9 cellular contexts compared by ENCODE assay signal in genomic region chr3:32817561-32818430, GRCh38. TPM values are rescaled to one million over a fixed set of nuclear protein-coding genes. Genes with fewer than 3 reads are reported as not detected.
DNase-seq lines count a peak whose midpoint lies in the region; ATAC-seq and TF ChIP-seq lines count a peak whose summit lies in the region.
"Had no signal": no experiment of that assay in that cellular context is flagged by ENCODE, and none has a peak within 500 bp of the region (broad histone marks: within the 10 kb centered on the region; RNA-seq: fewer than 3 reads in every experiment).

Gene TRIM71, plus strand, starts transcription at chr3:32817997. Its CDS starts 84 bp downstream, at chr3:32818081.

- intact Hi-C loops in vagina (cut with DNase I) = no loop called here

- peaks cover 12% of the 10 kb centered on the region for H3K27me3 ChIP-seq in CD8-positive, alpha-beta memory T cell (ENCODE audit: insufficient read depth, low read length, poor library complexity, severe bottlenecking)
- H3K27me3 ChIP-seq in HUES6 (ENCODE audit: control insufficient read depth, insufficient read depth, low read length) = no peaks in the 10 kb centered on the region
- H3K27me3 ChIP-seq in mononuclear cell (ENCODE audit: insufficient read depth, low read length) = peaks cover 47% of the 10 kb centered on the region
- H3K27me3 ChIP-seq in vagina = peaks cover 12% of the 10 kb centered on the region

- H3K4me3 Mint-ChIP-seq in CD8-positive, alpha-beta memory T cell = peak within 1 kb of the TSS in 6 of 7 donors; percentile 45 to 85 (median 61)
- peak within 1 kb of the TSS; percentile 91 to 94 (median 93) for H3K4me3 Mint-ChIP-seq in brain

- peaks cover 33 to 43% of the 10 kb centered on the region in 2 donors for H3K27me3 Mint-ChIP-seq in CD8-positive, alpha-beta memory T cell
- H3K27me3 Mint-ChIP-seq in brain = peaks cover 71% of the 10 kb centered on the region

- peaks cover 12 to 37% (median 19%) of the 10 kb centered on the region in 3 donors for H3K4me1 Mint-ChIP-seq in CD8-positive, alpha-beta memory T cell
- peaks cover 58% of the 10 kb centered on the region for H3K4me1 Mint-ChIP-seq in brain

- CTCF ChIA-PET in CD8-positive, alpha-beta memory T cell (lab: Charles Lee) = no interaction called here

- H3K36me3 Mint-ChIP-seq in CD8-positive, alpha-beta memory T cell = no peaks in the 10 kb centered on the region
- H3K36me3 Mint-ChIP-seq in brain = peaks cover 12% of the 10 kb centered on the region

- TF ChIP-seq POLR2A in vagina (IDR thresholded peaks at IDR 0.05) = no peak

- no peaks in the 10 kb centered on the region for H3K4me1 ChIP-seq in CD8-positive, alpha-beta memory T cell (ENCODE audit: insufficient read depth, low read length)
- peaks cover 29% of the 10 kb centered on the region for H3K4me1 ChIP-seq in HUES6 (ENCODE audit: control insufficient read depth, insufficient read depth, low read length)
- H3K4me1 ChIP-seq in mononuclear cell (ENCODE audit: insufficient read depth, low read length) = peaks cover 51% of the 10 kb centered on the region
- H3K4me1 ChIP-seq in vagina = peaks cover 17% of the 10 kb centered on the region

- no peak within 1 kb of the TSS for H3K27ac ChIP-seq in CD8-positive, alpha-beta memory T cell (ENCODE audit: low read depth, low read length)
- peak within 1 kb of the TSS; percentile 98 for H3K27ac ChIP-seq in HUES6 (ENCODE audit: low read depth, low read length)
- H3K27ac ChIP-seq in vagina = no peak within 1 kb of the TSS

- ATAC-seq in GM21717 (IDR thresholded peaks at IDR 0.05; ENCODE audit: unreplicated experiment) = no peak
- no peak for ATAC-seq in GM21825 (IDR thresholded peaks at IDR 0.05; ENCODE audit: unreplicated experiment)

- no peaks in the 10 kb centered on the region for H3K36me3 ChIP-seq in CD8-positive, alpha-beta memory T cell (ENCODE audit: insufficient read depth, low read length)
- H3K36me3 ChIP-seq in HUES6 (ENCODE audit: control insufficient read depth, insufficient read depth, low read length) (peaks cover 52% of the 10 kb centered on the region), vagina (no peaks in the 10 kb centered on the region)

- TF ChIP-seq CTCF in brain (conservative IDR thresholded peaks at IDR 0.05) = no peak
- TF ChIP-seq CTCF in vagina (IDR thresholded peaks at IDR 0.05) = no peak

- no peak within 1 kb of the TSS for H3K27ac Mint-ChIP-seq in CD8-positive, alpha-beta memory T cell
- H3K27ac Mint-ChIP-seq in brain = peak within 1 kb of the TSS; percentile 45 to 96 (median 80)

- H3K4me3 ChIP-seq in CD8-positive, alpha-beta memory T cell (ENCODE audit: low read length) = no peak within 1 kb of the TSS
- H3K4me3 ChIP-seq in HUES6 (ENCODE audit: low read depth, low read length) (peak within 1 kb of the TSS; percentile 98), mononuclear cell (ENCODE audit: low read length) (peak within 1 kb of the TSS; percentile 28), vagina (peak within 1 kb of the TSS; percentile 35 to 39)

- H3K9me3 ChIP-seq in CD8-positive, alpha-beta memory T cell (ENCODE audit: low read length) = no peaks in the 10 kb centered on the region
- no peaks in the 10 kb centered on the region for H3K9me3 ChIP-seq in HUES6 (ENCODE audit: control insufficient read depth, insufficient read depth, low read depth, low read length)
- H3K9me3 ChIP-seq in mononuclear cell (ENCODE audit: low read depth, low read length) = no peaks in the 10 kb centered on the region
- H3K9me3 ChIP-seq in vagina = no peaks in the 10 kb centered on the region

- peak within 1 kb of the TSS; percentile 99 for H3K9ac ChIP-seq in HUES6 (ENCODE audit: low read length)

- POLR2A ChIA-PET in CD8-positive, alpha-beta memory T cell (lab: Charles Lee) = no interaction called here

- no peaks in the 10 kb centered on the region for H3K9me3 Mint-ChIP-seq in CD8-positive, alpha-beta memory T cell
- H3K9me3 Mint-ChIP-seq in brain = peaks cover 4 to 23% (median 6%) of the 10 kb centered on the region in 5 experiments

- DNase-seq in CD8-positive, alpha-beta memory T cell = no peak
- DNase-seq in vagina (ENCODE audit: extremely low spot score in 2 of 2) (no peak), NK-92 (lab: John Stamatoyannopoulos, UW; ENCODE audit: unreplicated experiment) (no peak)

RNA-seq across cellular contexts. Expression of gene TRIM71, which starts in this region (rescaled TPM):
- under 1 TPM; 0.02 to 0.07 TPM for total RNA-seq in CD8-positive, alpha-beta memory T cell
- not detected for polyA plus RNA-seq in CD8-positive, alpha-beta memory T cell
- 0.10 TPM for polyA plus RNA-seq in brain (ENCODE audit: insufficient read depth, low read depth, low replicate concordance)
- total RNA-seq in mononuclear cell (0.10 TPM), vagina (not detected)
- total RNA-seq: LHCN-M2 had no signal

Comparison
In these comparisons a context has a peak if more than half of its experiments do, and no peak if none do; other contexts are left out.
1. H3K27ac Mint-ChIP-seq: peak in brain (5 of 5); none in CD8-positive, alpha-beta memory T cell (0 of 8).